In the genomic region with DNA sequence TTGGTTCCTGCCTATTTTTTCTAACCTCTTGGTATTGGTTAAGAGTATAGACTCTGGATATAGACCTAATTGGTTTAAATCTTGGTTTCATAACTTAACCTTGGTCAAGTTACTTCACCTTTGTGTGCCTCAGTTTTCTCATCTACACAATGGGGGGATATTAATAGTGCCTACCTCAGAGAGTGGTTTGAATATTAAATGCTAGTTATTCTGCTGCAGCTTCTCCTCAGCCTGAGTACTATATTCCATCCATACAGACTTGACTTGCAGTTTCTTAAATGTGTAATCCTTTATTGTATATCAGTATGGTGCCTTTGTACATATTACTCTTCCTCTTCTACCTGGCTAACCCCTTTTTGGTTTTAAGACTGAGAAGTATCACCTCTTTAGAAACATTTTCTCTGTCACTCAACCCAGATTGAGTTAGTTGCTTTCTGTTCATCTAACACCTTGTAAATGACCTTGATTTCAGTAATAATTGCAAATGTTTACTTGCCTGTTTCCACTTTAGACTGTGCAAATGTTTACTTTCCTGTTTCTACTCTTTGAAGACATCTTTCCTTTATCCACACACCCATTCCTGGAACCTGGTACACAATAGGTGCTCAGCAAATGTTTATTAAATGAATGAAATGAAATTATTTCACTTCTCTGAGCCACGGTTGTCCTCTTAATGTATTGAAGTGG, we compare ENCODE assay signal across 1 cellular context.
TF ChIP-seq lines count a peak whose summit lies in the region.

No MANE protein-coding gene starts in this region.

TF ChIP-seq in HepG2, 621 proteins besides CTCF, POLR2A, EP300 and RAD21 (continued from another document and continues in another):
- TF ChIP-seq, protein P1, sequence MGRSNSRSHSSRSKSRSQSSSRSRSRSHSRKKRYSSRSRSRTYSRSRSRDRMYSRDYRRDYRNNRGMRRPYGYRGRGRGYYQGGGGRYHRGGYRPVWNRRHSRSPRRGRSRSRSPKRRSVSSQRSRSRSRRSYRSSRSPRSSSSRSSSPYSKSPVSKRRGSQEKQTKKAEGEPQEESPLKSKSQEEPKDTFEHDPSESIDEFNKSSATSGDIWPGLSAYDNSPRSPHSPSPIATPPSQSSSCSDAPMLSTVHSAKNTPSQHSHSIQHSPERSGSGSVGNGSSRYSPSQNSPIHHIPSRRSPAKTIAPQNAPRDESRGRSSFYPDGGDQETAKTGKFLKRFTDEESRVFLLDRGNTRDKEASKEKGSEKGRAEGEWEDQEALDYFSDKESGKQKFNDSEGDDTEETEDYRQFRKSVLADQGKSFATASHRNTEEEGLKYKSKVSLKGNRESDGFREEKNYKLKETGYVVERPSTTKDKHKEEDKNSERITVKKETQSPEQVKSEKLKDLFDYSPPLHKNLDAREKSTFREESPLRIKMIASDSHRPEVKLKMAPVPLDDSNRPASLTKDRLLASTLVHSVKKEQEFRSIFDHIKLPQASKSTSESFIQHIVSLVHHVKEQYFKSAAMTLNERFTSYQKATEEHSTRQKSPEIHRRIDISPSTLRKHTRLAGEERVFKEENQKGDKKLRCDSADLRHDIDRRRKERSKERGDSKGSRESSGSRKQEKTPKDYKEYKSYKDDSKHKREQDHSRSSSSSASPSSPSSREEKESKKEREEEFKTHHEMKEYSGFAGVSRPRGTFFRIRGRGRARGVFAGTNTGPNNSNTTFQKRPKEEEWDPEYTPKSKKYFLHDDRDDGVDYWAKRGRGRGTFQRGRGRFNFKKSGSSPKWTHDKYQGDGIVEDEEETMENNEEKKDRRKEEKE (IDR thresholded peaks at IDR 0.05) = no peak
- peak; percentile 60 for TF ChIP-seq CREM (IDR thresholded peaks at IDR 0.05)
- TF ChIP-seq CREM (CRISPR knock-in tag; IDR thresholded peaks at IDR 0.05) = no peak
- TF ChIP-seq ZSCAN29 (CRISPR knock-in tag; conservative IDR thresholded peaks at IDR 0.05) = no peak
- no peak for TF ChIP-seq MAF1 (CRISPR knock-in tag; IDR thresholded peaks at IDR 0.05; ENCODE audit: borderline replicate concordance)
- TF ChIP-seq, protein P2, sequence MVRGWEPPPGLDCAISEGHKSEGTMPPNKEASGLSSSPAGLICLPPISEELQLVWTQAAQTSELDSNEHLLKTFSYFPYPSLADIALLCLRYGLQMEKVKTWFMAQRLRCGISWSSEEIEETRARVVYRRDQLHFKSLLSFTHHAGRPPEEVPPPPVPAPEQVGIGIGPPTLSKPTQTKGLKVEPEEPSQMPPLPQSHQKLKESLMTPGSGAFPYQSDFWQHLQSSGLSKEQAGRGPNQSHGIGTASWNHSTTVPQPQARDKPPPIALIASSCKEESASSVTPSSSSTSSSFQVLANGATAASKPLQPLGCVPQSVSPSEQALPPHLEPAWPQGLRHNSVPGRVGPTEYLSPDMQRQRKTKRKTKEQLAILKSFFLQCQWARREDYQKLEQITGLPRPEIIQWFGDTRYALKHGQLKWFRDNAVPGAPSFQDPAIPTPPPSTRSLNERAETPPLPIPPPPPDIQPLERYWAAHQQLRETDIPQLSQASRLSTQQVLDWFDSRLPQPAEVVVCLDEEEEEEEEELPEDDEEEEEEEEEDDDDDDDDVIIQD (CRISPR knock-in tag; IDR thresholded peaks at IDR 0.05; ENCODE audit: low read depth) = peak; percentile 72; the same call in 1 of the 2 replicates
- no peak for TF ChIP-seq KDM6A (CRISPR knock-in tag; IDR thresholded peaks at IDR 0.05; ENCODE audit: low read depth)
- TF ChIP-seq, protein P3, sequence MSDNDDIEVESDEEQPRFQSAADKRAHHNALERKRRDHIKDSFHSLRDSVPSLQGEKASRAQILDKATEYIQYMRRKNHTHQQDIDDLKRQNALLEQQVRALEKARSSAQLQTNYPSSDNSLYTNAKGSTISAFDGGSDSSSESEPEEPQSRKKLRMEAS (IDR thresholded peaks at IDR 0.05) = no peak; the same call in 1 of the 2 replicates
- TF ChIP-seq ZFP36L2 (CRISPR knock-in tag; IDR thresholded peaks at IDR 0.05) = no peak
- TF ChIP-seq, protein P4, sequence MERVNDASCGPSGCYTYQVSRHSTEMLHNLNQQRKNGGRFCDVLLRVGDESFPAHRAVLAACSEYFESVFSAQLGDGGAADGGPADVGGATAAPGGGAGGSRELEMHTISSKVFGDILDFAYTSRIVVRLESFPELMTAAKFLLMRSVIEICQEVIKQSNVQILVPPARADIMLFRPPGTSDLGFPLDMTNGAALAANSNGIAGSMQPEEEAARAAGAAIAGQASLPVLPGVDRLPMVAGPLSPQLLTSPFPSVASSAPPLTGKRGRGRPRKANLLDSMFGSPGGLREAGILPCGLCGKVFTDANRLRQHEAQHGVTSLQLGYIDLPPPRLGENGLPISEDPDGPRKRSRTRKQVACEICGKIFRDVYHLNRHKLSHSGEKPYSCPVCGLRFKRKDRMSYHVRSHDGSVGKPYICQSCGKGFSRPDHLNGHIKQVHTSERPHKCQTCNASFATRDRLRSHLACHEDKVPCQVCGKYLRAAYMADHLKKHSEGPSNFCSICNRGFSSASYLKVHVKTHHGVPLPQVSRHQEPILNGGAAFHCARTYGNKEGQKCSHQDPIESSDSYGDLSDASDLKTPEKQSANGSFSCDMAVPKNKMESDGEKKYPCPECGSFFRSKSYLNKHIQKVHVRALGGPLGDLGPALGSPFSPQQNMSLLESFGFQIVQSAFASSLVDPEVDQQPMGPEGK (CRISPR knock-in tag; IDR thresholded peaks at IDR 0.05) = no peak; the same call in 1 of the 2 replicates
- TF ChIP-seq ZNF451 (CRISPR knock-in tag; IDR thresholded peaks at IDR 0.05) = no peak
- TF ChIP-seq, protein P5, sequence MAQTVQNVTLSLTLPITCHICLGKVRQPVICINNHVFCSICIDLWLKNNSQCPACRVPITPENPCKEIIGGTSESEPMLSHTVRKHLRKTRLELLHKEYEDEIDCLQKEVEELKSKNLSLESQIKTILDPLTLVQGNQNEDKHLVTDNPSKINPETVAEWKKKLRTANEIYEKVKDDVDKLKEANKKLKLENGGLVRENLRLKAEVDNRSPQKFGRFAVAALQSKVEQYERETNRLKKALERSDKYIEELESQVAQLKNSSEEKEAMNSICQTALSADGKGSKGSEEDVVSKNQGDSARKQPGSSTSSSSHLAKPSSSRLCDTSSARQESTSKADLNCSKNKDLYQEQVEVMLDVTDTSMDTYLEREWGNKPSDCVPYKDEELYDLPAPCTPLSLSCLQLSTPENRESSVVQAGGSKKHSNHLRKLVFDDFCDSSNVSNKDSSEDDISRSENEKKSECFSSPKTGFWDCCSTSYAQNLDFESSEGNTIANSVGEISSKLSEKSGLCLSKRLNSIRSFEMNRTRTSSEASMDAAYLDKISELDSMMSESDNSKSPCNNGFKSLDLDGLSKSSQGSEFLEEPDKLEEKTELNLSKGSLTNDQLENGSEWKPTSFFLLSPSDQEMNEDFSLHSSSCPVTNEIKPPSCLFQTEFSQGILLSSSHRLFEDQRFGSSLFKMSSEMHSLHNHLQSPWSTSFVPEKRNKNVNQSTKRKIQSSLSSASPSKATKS (CRISPR knock-in tag; IDR thresholded peaks at IDR 0.05) = no peak
- peak; percentile 87 for TF ChIP-seq BCL6 (CRISPR knock-in tag; IDR thresholded peaks at IDR 0.05)
- TF ChIP-seq ZNF766 (CRISPR knock-in tag; IDR thresholded peaks at IDR 0.05; ENCODE audit: borderline replicate concordance) = no peak
- no peak for TF ChIP-seq POLR2G (IDR thresholded peaks at IDR 0.05; ENCODE audit: low read depth, low read length)
- TF ChIP-seq THYN1 (CRISPR knock-in tag; IDR thresholded peaks at IDR 0.05; ENCODE audit: borderline replicate concordance, low read depth) = no peak
- no peak for TF ChIP-seq TOPORS (CRISPR knock-in tag; IDR thresholded peaks at IDR 0.05)
- TF ChIP-seq MXD4 (CRISPR knock-in tag; IDR thresholded peaks at IDR 0.05) = no peak
- TF ChIP-seq NR3C1 (CRISPR knock-in tag; IDR thresholded peaks at IDR 0.05) = no peak
- TF ChIP-seq, protein P6, sequence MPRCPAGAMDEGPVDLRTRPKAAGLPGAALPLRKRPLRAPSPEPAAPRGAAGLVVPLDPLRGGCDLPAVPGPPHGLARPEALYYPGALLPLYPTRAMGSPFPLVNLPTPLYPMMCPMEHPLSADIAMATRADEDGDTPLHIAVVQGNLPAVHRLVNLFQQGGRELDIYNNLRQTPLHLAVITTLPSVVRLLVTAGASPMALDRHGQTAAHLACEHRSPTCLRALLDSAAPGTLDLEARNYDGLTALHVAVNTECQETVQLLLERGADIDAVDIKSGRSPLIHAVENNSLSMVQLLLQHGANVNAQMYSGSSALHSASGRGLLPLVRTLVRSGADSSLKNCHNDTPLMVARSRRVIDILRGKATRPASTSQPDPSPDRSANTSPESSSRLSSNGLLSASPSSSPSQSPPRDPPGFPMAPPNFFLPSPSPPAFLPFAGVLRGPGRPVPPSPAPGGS (CRISPR knock-in tag; IDR thresholded peaks at IDR 0.05) = no peak
- peak; percentile 90 for TF ChIP-seq GATAD2A (CRISPR knock-in tag; IDR thresholded peaks at IDR 0.05)
- no peak for TF ChIP-seq DMAP1 (CRISPR knock-in tag; IDR thresholded peaks at IDR 0.05)
- TF ChIP-seq CEBPB (IDR thresholded peaks at IDR 0.05; ENCODE audit: borderline replicate concordance, low read depth, low read length) = no peak
- no peak for TF ChIP-seq FLYWCH1 (CRISPR knock-in tag; IDR thresholded peaks at IDR 0.05)
- TF ChIP-seq EEA1 (CRISPR knock-in tag; IDR thresholded peaks at IDR 0.05; ENCODE audit: borderline replicate concordance) = no peak
- TF ChIP-seq KAT8 (CRISPR knock-in tag; IDR thresholded peaks at IDR 0.05) = peak; percentile 43; the same call in 1 of the 2 replicates
- TF ChIP-seq NR2F1 (CRISPR knock-in tag; IDR thresholded peaks at IDR 0.05) = 0 out of 4 replicates have a peak, but pooled peaks of 1 of the 2 experiments have one; percentile 18
- no peak for TF ChIP-seq MAFK (conservative IDR thresholded peaks at IDR 0.05 in 1 of 2, IDR thresholded peaks at IDR 0.05 in 1 of 2; ENCODE audit: low read length in 2 of 2)
- TF ChIP-seq, protein P7, sequence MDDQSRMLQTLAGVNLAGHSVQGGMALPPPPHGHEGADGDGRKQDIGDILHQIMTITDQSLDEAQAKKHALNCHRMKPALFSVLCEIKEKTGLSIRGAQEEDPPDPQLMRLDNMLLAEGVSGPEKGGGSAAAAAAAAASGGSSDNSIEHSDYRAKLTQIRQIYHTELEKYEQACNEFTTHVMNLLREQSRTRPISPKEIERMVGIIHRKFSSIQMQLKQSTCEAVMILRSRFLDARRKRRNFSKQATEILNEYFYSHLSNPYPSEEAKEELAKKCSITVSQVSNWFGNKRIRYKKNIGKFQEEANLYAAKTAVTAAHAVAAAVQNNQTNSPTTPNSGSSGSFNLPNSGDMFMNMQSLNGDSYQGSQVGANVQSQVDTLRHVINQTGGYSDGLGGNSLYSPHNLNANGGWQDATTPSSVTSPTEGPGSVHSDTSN (CRISPR knock-in tag; IDR thresholded peaks at IDR 0.05; ENCODE audit: borderline replicate concordance) = no peak
- no peak for TF ChIP-seq IRX3 (CRISPR knock-in tag; IDR thresholded peaks at IDR 0.05; ENCODE audit: borderline replicate concordance, low read depth)
- no peak for TF ChIP-seq ZNF547 (CRISPR knock-in tag; IDR thresholded peaks at IDR 0.05)
- TF ChIP-seq NAIF1 (CRISPR knock-in tag; IDR thresholded peaks at IDR 0.05; ENCODE audit: borderline replicate concordance) = no peak
- TF ChIP-seq TCF7L2 (IDR thresholded peaks at IDR 0.05; ENCODE audit: low read depth, low read length) = no peak
- TF ChIP-seq PCBP1 (IDR thresholded peaks at IDR 0.05; ENCODE audit: borderline replicate concordance, low read depth, low read length) = no peak
- TF ChIP-seq MBD4 (IDR thresholded peaks at IDR 0.05; ENCODE audit: borderline replicate concordance, low read length) = peak; percentile 59; the same call in 1 of the 2 replicates
- TF ChIP-seq HES4 (CRISPR knock-in tag; IDR thresholded peaks at IDR 0.05; ENCODE audit: borderline replicate concordance) = no peak
- TF ChIP-seq, protein P8, sequence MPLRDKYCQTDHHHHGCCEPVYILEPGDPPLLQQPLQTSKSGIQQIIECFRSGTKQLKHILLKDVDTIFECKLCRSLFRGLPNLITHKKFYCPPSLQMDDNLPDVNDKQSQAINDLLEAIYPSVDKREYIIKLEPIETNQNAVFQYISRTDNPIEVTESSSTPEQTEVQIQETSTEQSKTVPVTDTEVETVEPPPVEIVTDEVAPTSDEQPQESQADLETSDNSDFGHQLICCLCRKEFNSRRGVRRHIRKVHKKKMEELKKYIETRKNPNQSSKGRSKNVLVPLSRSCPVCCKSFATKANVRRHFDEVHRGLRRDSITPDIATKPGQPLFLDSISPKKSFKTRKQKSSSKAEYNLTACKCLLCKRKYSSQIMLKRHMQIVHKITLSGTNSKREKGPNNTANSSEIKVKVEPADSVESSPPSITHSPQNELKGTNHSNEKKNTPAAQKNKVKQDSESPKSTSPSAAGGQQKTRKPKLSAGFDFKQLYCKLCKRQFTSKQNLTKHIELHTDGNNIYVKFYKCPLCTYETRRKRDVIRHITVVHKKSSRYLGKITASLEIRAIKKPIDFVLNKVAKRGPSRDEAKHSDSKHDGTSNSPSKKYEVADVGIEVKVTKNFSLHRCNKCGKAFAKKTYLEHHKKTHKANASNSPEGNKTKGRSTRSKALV (CRISPR knock-in tag; IDR thresholded peaks at IDR 0.05) = no peak
- no peak for TF ChIP-seq ZFYVE20 (CRISPR knock-in tag; IDR thresholded peaks at IDR 0.05; ENCODE audit: borderline replicate concordance, low read depth)
- peak; percentile 44; the same call in 1 of the 2 replicates for TF ChIP-seq CEBPG (CRISPR knock-in tag; IDR thresholded peaks at IDR 0.05)
- TF ChIP-seq ETV6 (CRISPR knock-in tag; conservative IDR thresholded peaks at IDR 0.05) = no peak
